8 cellular contexts compared by ENCODE assay signal in genomic region chr19:10717356-10718204, GRCh38.
DNase-seq lines count a peak whose midpoint lies in the region; ATAC-seq and TF ChIP-seq lines count a peak whose summit lies in the region.

Gene DNM2, plus strand, starts transcription at chr19:10718079. Its CDS starts 164 bp downstream, at chr19:10718243.

- H3K4me3 ChIP-seq in AG04449 (ENCODE audit: low read depth, low read length) (peak within 1 kb of the TSS; percentile 96), WI38 (ENCODE audit: low read depth, low read length) (peak within 1 kb of the TSS; percentile 86), cardiac fibroblast (replicated peaks in 1 of 2; ENCODE audit: low read depth in 2 of 2, low read length in 2 of 2) (peak within 1 kb of the TSS; percentile 92 to 98)

- DNase-seq in AG04449 (ENCODE audit: low read depth, low spot score) = peak; percentile 100
- peak; percentile 100 for DNase-seq in NCI-H2227 (lab: John Stamatoyannopoulos, UW; ENCODE audit: unreplicated experiment)
- DNase-seq in cardiac fibroblast (ENCODE audit: low read depth in 2 of 2) = peak; percentile 100
- DNase-seq in iPS-NIHi7 (ENCODE audit: extremely low spot score) = peak; percentile 98
- DNase-seq in smooth muscle cell of the brain vasculature (ENCODE audit: low read depth, low spot score) = peak; percentile 100

- TF ChIP-seq CTCF in AG04449 (IDR thresholded peaks at IDR 0.05; ENCODE audit: insufficient read depth, low read length, missing control alignments) = peak; percentile 71
- peak; percentile 53 for TF ChIP-seq CTCF in WI38 (IDR thresholded peaks at IDR 0.05; ENCODE audit: low read depth, low read length)
- TF ChIP-seq CTCF in cardiac fibroblast (IDR thresholded peaks at IDR 0.05; ENCODE audit: low read depth, low read length) = peak; percentile 77

- CTCF ChIA-PET in AG04449 (lab: Yijun Ruan, JAX) = interaction anchor here (0.6 to 12.0 kb wide), 46 partner anchors 10 to 294 kb away, joined by 3 to 211 read pairs (median 4); partner anchors contain the start of genes CARM1, QTRT1, S1PR5 and TMED1

- ATAC-seq in GM18870 (IDR thresholded peaks at IDR 0.05; ENCODE audit: unreplicated experiment) (peak; percentile 94), HG03139 (IDR thresholded peaks at IDR 0.05; ENCODE audit: unreplicated experiment) (peak; percentile 81)

- POLR2A ChIA-PET in AG04449 (lab: Yijun Ruan, JAX) = interaction anchor here (0.5 to 1.9 kb wide), 9 partner anchors 11 to 155 kb away, joined by 3 to 11 read pairs (median 3); partner anchors contain the start of gene TMED1

Comparison
In these comparisons a context has a peak if more than half of its experiments do, and no peak if none do; other contexts are left out.
1. Peak in every context shown above with its lines: DNase-seq, ATAC-seq and H3K4me3 ChIP-seq.